Comparison of ENCODE assay signal across 1 cellular context in the genomic region with DNA sequence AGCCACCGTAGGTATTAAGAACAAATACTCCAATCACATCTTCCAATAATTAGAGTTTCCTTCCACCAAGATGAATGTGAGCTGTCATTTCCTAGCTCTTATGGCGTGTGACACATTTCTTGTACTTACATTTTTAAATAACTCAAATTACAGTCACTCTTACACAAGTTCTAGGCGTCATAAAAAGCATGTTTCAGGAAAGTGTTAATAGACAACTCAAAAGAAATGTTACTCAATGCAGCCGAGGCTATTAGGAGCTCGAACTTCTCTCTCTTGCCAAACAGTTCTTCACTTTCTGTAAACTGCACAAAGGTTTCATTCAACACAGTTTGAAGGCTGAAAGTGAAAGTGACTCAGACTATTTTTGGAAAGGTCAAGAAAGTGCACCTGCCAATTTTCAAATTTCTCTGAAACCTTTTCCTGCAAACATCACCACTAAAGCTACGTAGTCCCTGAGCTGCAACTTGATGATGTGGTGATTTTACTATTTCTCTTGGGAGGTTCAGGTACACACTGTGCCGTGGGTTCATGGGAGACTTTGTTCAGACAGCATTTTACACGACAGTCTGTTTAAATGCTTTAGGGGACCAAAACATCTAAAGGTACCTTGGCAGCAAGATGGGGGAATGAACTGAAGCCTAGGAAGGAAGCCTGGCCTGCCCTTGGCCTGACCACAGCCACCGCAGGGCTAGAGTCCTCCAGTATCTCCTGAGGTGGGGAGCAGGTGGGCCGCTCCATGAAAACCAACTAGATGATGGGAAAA.
TF ChIP-seq lines count a peak whose summit lies in the region.

No MANE protein-coding gene starts in this region.

TF ChIP-seq in A549, 52 proteins besides CTCF, POLR2A, EP300 and RAD21 (continued from another document):
- TF ChIP-seq, protein P1, sequence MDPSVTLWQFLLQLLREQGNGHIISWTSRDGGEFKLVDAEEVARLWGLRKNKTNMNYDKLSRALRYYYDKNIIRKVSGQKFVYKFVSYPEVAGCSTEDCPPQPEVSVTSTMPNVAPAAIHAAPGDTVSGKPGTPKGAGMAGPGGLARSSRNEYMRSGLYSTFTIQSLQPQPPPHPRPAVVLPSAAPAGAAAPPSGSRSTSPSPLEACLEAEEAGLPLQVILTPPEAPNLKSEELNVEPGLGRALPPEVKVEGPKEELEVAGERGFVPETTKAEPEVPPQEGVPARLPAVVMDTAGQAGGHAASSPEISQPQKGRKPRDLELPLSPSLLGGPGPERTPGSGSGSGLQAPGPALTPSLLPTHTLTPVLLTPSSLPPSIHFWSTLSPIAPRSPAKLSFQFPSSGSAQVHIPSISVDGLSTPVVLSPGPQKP (IDR thresholded peaks at IDR 0.05; ENCODE audit: low read depth, low read length): no peak
- no peak for TF ChIP-seq JUN (IDR thresholded peaks at IDR 0.05)
- TF ChIP-seq TFCP2L1 (CRISPR knock-in tag; IDR thresholded peaks at IDR 0.05): no peak
- TF ChIP-seq RNF2 (IDR thresholded peaks at IDR 0.05; ENCODE audit: borderline replicate concordance, low read depth): no peak
